In genomic region chr1:160261526-160261877, GRCh38 we compare ENCODE assay signal across 8 cellular contexts. TPM values are rescaled to one million over a fixed set of nuclear protein-coding genes. Genes with fewer than 3 reads are reported as not detected.
DNase-seq lines count a peak whose midpoint lies in the region; ATAC-seq, FAIRE-seq and TF ChIP-seq lines count a peak whose summit lies in the region.

No MANE protein-coding gene starts in this region.

- H3K9me3 Mint-ChIP-seq in CD8-positive, alpha-beta memory T cell: no peaks in the 10 kb centered on the region

- no peaks in the 10 kb centered on the region for H3K36me3 ChIP-seq in CD8-positive, alpha-beta memory T cell (ENCODE audit: insufficient read depth, low read length)
- H3K36me3 ChIP-seq in bronchial epithelial cell (ENCODE audit: control insufficient read depth, insufficient read depth, low read length): no peaks in the 10 kb centered on the region

- H3K9me3 ChIP-seq in CD8-positive, alpha-beta memory T cell (ENCODE audit: low read length): no peaks in the 10 kb centered on the region

- peak; percentile 52 to 87 (median 79) for DNase-seq in CD8-positive, alpha-beta memory T cell
- DNase-seq in MV-4-11 (lab: John Stamatoyannopoulos, UW): peak; percentile 27
- peak; percentile 52 for DNase-seq in UCSD-AML1 (lab: John Stamatoyannopoulos, UW; ENCODE audit: unreplicated experiment)
- DNase-seq in bronchial epithelial cell (ENCODE audit: low read depth): peak; percentile 87
- peak; percentile 78 for DNase-seq in kidney glomerular epithelial cell (lab: John Stamatoyannopoulos, UW)
- DNase-seq in stimulated activated CD4-positive, alpha-beta T cell treated with anti-CD3 and anti-CD28 coated beads, Interleukin-2, amount 100 ng/mL, for 48 hours: peak; percentile 49 to 55
- no peak for DNase-seq in posterior vena cava (ENCODE audit: low spot score)

- POLR2A ChIA-PET in CD8-positive, alpha-beta memory T cell (lab: Charles Lee): interaction anchor here (1.0 to 2.0 kb wide), 6 partner anchors 9 to 94 kb away, joined by 3 to 35 read pairs (median 5); partner anchors contain the start of gene PEX19

- peaks cover 0 to 6% of the 10 kb centered on the region in 2 donors for H3K27me3 Mint-ChIP-seq in CD8-positive, alpha-beta memory T cell

- peak; percentile 34 for ATAC-seq in GM21576 (IDR thresholded peaks at IDR 0.05; ENCODE audit: unreplicated experiment)

- H3K27me3 ChIP-seq in CD8-positive, alpha-beta memory T cell (ENCODE audit: insufficient read depth, low read length, poor library complexity, severe bottlenecking): no peaks in the 10 kb centered on the region
- no peaks in the 10 kb centered on the region for H3K27me3 ChIP-seq in bronchial epithelial cell (ENCODE audit: control insufficient read depth, insufficient read depth, low read length)

- CTCF ChIA-PET in CD8-positive, alpha-beta memory T cell (lab: Charles Lee): interaction anchor here (0.7 to 6.4 kb wide), 6 partner anchors 9 to 160 kb away, joined by 3 to 35 read pairs (median 4); partner anchors contain the start of gene PEX19

- TF ChIP-seq CTCF in bronchial epithelial cell (IDR thresholded peaks at IDR 0.05; ENCODE audit: insufficient read depth, low read length, severe bottlenecking): no peak

- no peak for FAIRE-seq in bronchial epithelial cell (lab: Jason Lieb, UNC)

- H3K27ac Mint-ChIP-seq in CD8-positive, alpha-beta memory T cell: peak overlapping the region; percentile 96 to 100 (median 98)

- peak overlapping the region; percentile 90 to 100 (median 97) for H3K4me3 Mint-ChIP-seq in CD8-positive, alpha-beta memory T cell

- peaks cover 39% of the 10 kb centered on the region for H3K4me1 ChIP-seq in CD8-positive, alpha-beta memory T cell (ENCODE audit: insufficient read depth, low read length)

- H3K4me1 Mint-ChIP-seq in CD8-positive, alpha-beta memory T cell: peaks cover 37 to 62% (median 53%) of the 10 kb centered on the region in 3 donors

- H3K27ac ChIP-seq in CD8-positive, alpha-beta memory T cell (ENCODE audit: low read depth, low read length): peak overlapping the region; percentile 92

- H3K4me3 ChIP-seq in CD8-positive, alpha-beta memory T cell (ENCODE audit: low read length): peak overlapping the region; percentile 83
- H3K4me3 ChIP-seq in bronchial epithelial cell (ENCODE audit: low read depth, low read length): peak overlapping the region; percentile 91

- intact Hi-C loops in posterior vena cava (cut with DNase I): no loop called here

- peaks cover 3 to 33% (median 5%) of the 10 kb centered on the region in 3 donors for H3K36me3 Mint-ChIP-seq in CD8-positive, alpha-beta memory T cell

RNA-seq across cellular contexts. Expression of gene DCAF8, which starts 0.8 kb away (rescaled TPM):
- 10 to 100 TPM; 95.6 to 97.0 TPM for total RNA-seq in CD8-positive, alpha-beta memory T cell
- 54.2 TPM for polyA plus RNA-seq in CD8-positive, alpha-beta memory T cell
- total RNA-seq in bronchial epithelial cell (57.4 and 76.0 TPM in 2 replicates), posterior vena cava (10 to 100 TPM; 95.3 to 95.5 TPM)

RNA-seq across cellular contexts. Expression of gene PEX19, which starts 23.4 kb away (rescaled TPM):
- 10 to 100 TPM; 56.1 to 57.5 TPM for total RNA-seq in CD8-positive, alpha-beta memory T cell
- polyA plus RNA-seq in CD8-positive, alpha-beta memory T cell: 47.7 TPM
- total RNA-seq in bronchial epithelial cell: 32.4 and 41.0 TPM in 2 replicates
- 10 to 100 TPM; 54.0 to 60.0 TPM for total RNA-seq in posterior vena cava

RNA-seq across cellular contexts. Expression of gene PEA15, which starts 56.3 kb away (rescaled TPM):
- 10 to 100 TPM; 77.4 to 81.4 TPM for total RNA-seq in CD8-positive, alpha-beta memory T cell
- polyA plus RNA-seq in CD8-positive, alpha-beta memory T cell: 9.1 TPM
- total RNA-seq in bronchial epithelial cell (38.3 and 44.5 TPM in 2 replicates), posterior vena cava (100 to 1,000 TPM; 299 to 410 TPM)
